ENCODE assay signal across 17 cellular contexts in genomic region chr1:220875233-220875632, GRCh38. TPM values are rescaled to one million over a fixed set of nuclear protein-coding genes. Genes with fewer than 3 reads are reported as not detected.
DNase-seq lines count a peak whose midpoint lies in the region; ATAC-seq and TF ChIP-seq lines count a peak whose summit lies in the region.
"Had no signal": no experiment of that assay in that cellular context is flagged by ENCODE, and none has a peak within 500 bp of the region (broad histone marks: within the 10 kb centered on the region; RNA-seq: fewer than 3 reads in every experiment).

No MANE protein-coding gene starts in this region.

- H3K4me1 ChIP-seq in BLaER1 treated with 17β-estradiol and CSF1 and Interleukin-3, amounts not matched to agents 10 nM and 100 nM = peaks cover 36 to 63% (median 54%) of the 10 kb centered on the region in 10 experiments
- H3K4me1 ChIP-seq in iPS-15b (ENCODE audit: control insufficient read depth, insufficient read depth, low read length) (no peaks in the 10 kb centered on the region), muscle layer of duodenum (ENCODE audit: control insufficient read depth in 1 of 2, insufficient read depth in 2 of 2, low read length in 2 of 2) (peaks cover 10 to 31% of the 10 kb centered on the region in 2 donors), sigmoid colon (peaks cover 0 to 59% (median 51%) of the 10 kb centered on the region in 4 donors)

- in situ Hi-C loops in G401 (cut with HindIII; ENCODE audit: low sequenced_read_pairs) = no loop called here

- H4K20me1 ChIP-seq in BLaER1 treated with 17β-estradiol and CSF1 and Interleukin-3, amounts not matched to agents 10 nM and 100 nM = peaks cover 0 to 7% (median 0%) of the 10 kb centered on the region in 11 experiments; a peak in 4 of 22 replicates

- DNase-seq in sigmoid colon (no peak), G401 (ENCODE audit: low spot score) (no peak)
- no peak for DNase-seq in effector CD4-positive, alpha-beta T cell
- no peak for DNase-seq in activated CD4-positive, alpha-beta T cell treated with anti-CD3 and anti-CD28 coated beads, Interleukin-2, amount 50 U/mL, for 4 hours
- DNase-seq: 8988T; AML-193; Calu3; CD4-positive, CD25-positive, alpha-beta regulatory T cell; DMS 273 treated with DMSO at 0.1 percent for 48 hours; GM23248 had no signal

- peak overlapping the region; percentile 81 to 98 (median 93) for H3K4me2 ChIP-seq in BLaER1 treated with 17β-estradiol and CSF1 and Interleukin-3, amounts not matched to agents 10 nM and 100 nM

- peak overlapping the region; percentile 39 to 100 (median 99); a peak in 17 of 22 replicates for H3K9ac ChIP-seq in BLaER1 treated with 17β-estradiol and CSF1 and Interleukin-3, amounts not matched to agents 10 nM and 100 nM
- no peak overlapping the region for H3K9ac ChIP-seq in iPS-15b (ENCODE audit: low read depth, low read length)
- H3K9ac ChIP-seq: BLaER1, GM23248 had no signal

- no peak overlapping the region for H3K4me3 ChIP-seq in BLaER1 treated with 17β-estradiol and CSF1 and Interleukin-3, amounts not matched to agents 10 nM and 100 nM
- H3K4me3 ChIP-seq in iPS-15b (ENCODE audit: low read depth, low read length) = peak overlapping the region; percentile 10
- no peak overlapping the region for H3K4me3 ChIP-seq in muscle layer of duodenum (ENCODE audit: low read depth in 1 of 2, low read length in 2 of 2)
- H3K4me3 ChIP-seq in sigmoid colon = no peak overlapping the region
- H3K4me3 ChIP-seq: BLaER1, GM12878, GM23248 had no signal

- no peak for TF ChIP-seq POLR2A in sigmoid colon (IDR thresholded peaks at IDR 0.05)

- no peak for ATAC-seq in HG03378 (IDR thresholded peaks at IDR 0.05; ENCODE audit: unreplicated experiment)
- ATAC-seq: GM12878, HCT116 had no signal

- WGBS in sigmoid colon, 2 donors = 68 to 71% methylated on average over 1 of the region's 1 CpG

- H3K27ac ChIP-seq in BLaER1 treated with 17β-estradiol and CSF1 and Interleukin-3, amounts not matched to agents 10 nM and 100 nM = peak overlapping the region; percentile 28 to 100 (median 99); a peak in 21 of 22 replicates
- H3K27ac ChIP-seq in muscle layer of duodenum (ENCODE audit: low read length) (peak overlapping the region; percentile 94), sigmoid colon (peak overlapping the region in 3 of 4 donors; percentile 95 to 100 (median 99))
- H3K27ac ChIP-seq: GM23248 had no signal

- H3K9me3 ChIP-seq in BLaER1 treated with 17β-estradiol and CSF1 and Interleukin-3, amounts not matched to agents 10 nM and 100 nM (replicated peaks in 1 of 11) = no peaks in the 10 kb centered on the region
- no peaks in the 10 kb centered on the region for H3K9me3 ChIP-seq in iPS-15b (ENCODE audit: control insufficient read depth, insufficient read depth, low read length)
- no peaks in the 10 kb centered on the region for H3K9me3 ChIP-seq in muscle layer of duodenum (ENCODE audit: control insufficient read depth in 1 of 2, low read length in 2 of 2)
- H3K9me3 ChIP-seq in sigmoid colon = no peaks in the 10 kb centered on the region
- H3K9me3 ChIP-seq: BLaER1 had no signal

- peaks cover 0 to 56% (median 44%) of the 10 kb centered on the region in 11 experiments; a peak in 15 of 22 replicates for H3K27me3 ChIP-seq in BLaER1 treated with 17β-estradiol and CSF1 and Interleukin-3, amounts not matched to agents 10 nM and 100 nM
- H3K27me3 ChIP-seq in iPS-15b (ENCODE audit: control insufficient read depth, insufficient read depth, low read length) (peaks cover 64% of the 10 kb centered on the region), muscle layer of duodenum (ENCODE audit: low read depth, low read length) (no peaks in the 10 kb centered on the region), sigmoid colon (no peaks in the 10 kb centered on the region)

- TF ChIP-seq EP300 in sigmoid colon (IDR thresholded peaks at IDR 0.05) = no peak

- H3K36me3 ChIP-seq in BLaER1 treated with 17β-estradiol and CSF1 and Interleukin-3, amounts not matched to agents 10 nM and 100 nM = no peaks in the 10 kb centered on the region; a peak in 1 of 22 replicates
- H3K36me3 ChIP-seq in iPS-15b (ENCODE audit: control insufficient read depth, insufficient read depth, low read length) (no peaks in the 10 kb centered on the region), muscle layer of duodenum (ENCODE audit: control insufficient read depth in 1 of 2, insufficient read depth in 2 of 2, low read length in 2 of 2) (peaks cover 0 to 4% of the 10 kb centered on the region in 2 donors), sigmoid colon (no peaks in the 10 kb centered on the region)
- H3K36me3 ChIP-seq: BLaER1 had no signal

- intact Hi-C loops in sigmoid colon (cut with DNase I) = loop anchor here (2.0 to 5.0 kb wide), 2 partner anchors 328 to 832 kb away; no protein-coding TSS in a partner anchor

- TF ChIP-seq CTCF in sigmoid colon (IDR thresholded peaks at IDR 0.05) = no peak

RNA-seq across cellular contexts. Expression of gene HLX, which starts 4.0 kb away (rescaled TPM):
- total RNA-seq in sigmoid colon = 10 to 100 TPM; 28.2 to 53.5 (median 37.8) TPM
- polyA plus RNA-seq in sigmoid colon = 10 to 100 TPM in 1 of 3 donors, 1 to 10 TPM in 1, under 1 TPM in 1; 0.92 to 10.7 (median 9.0) TPM
- not detected in 2 replicates for total RNA-seq in G401 (2014; rRNA removed; shearing (Covaris generic))
- polyA plus RNA-seq: CD4-positive, CD25-positive, alpha-beta regulatory T cell had no signal

Comparison
In these comparisons a context has a peak if more than half of its experiments do, and no peak if none do; other contexts are left out.
1. RNA of gene HLX, which starts 4.0 kb away (total RNA-seq): 28.2 to 53.5 TPM in sigmoid colon; not detected in G401; every median in the first group is over 10 times any median in the second.
2. Peak in every context shown above with its lines, with median percentiles within 50 percentile points of each other: H3K27ac ChIP-seq.